14 cellular contexts compared by ENCODE assay signal in the genomic region with DNA sequence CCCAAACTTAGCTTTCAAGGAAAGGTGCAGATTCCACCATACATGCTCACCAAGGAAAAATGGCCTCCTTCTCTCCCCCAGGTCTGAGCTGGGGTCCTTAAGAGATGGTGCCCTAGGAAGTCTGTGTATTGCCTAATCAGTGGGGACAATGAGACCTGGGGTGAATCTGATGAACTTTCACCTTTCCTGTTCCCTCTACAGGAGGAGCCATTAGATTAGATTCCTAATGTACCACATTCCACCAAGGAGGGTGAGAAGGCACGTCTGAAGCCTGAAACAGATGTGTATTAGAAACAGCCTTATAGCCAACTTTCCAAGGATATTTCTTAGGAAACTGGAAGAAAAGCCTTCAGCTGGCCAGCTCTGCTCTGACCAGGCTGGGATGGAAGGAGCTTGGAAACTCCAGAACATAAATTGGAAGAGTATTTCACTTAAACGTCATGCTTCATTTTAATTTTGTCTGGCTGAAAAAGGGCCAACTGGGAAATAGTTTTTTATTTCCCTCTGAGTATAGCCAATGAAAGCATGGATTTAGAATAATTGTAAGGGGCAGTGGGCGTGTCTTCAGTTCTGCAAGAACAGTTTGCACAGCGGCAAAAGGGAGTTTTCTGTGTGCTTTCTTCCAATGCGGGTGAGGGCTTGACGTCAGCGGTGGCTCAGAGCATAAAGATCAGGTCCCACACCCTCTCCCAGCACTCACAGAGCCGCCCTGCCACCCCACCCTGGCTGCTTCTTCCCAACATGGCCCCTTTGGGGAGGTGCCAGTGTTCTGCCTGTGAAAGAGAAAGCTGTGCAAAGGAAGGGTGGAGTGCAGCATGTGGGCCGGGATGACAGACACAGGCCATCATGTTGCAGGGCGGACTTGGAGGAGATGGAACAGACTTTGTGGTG.
DNase-seq lines count a peak whose midpoint lies in the region; ATAC-seq and TF ChIP-seq lines count a peak whose summit lies in the region.
"Had no signal": no experiment of that assay in that cellular context is flagged by ENCODE, and none has a peak within 500 bp of the region (broad histone marks: within the 10 kb centered on the region; RNA-seq: fewer than 3 reads in every experiment).

No MANE protein-coding gene starts in this region.

- H3K4me3 ChIP-seq in epithelial cell of esophagus (ENCODE audit: low read length) (no peak overlapping the region), lower leg skin (ENCODE audit: low read depth, poor library complexity, severe bottlenecking) (no peak overlapping the region)
- H3K4me3 ChIP-seq: SK-N-MC had no signal

- intact Hi-C loops in lower leg skin (cut with DNase I; ENCODE audit: low total_unique reads) = loop anchor here (5.0 kb wide), 1 partner anchor 48 kb away; no protein-coding TSS in a partner anchor

- CTCF ChIA-PET in activated CD8-positive, alpha-beta T cell treated with anti-CD3 and anti-CD28 coated beads, Interleukin-2, amount 10 ng/mL, durations not matched to agents 7 days and 5 days (lab: Charles Lee) = interaction anchor here (0.6 kb wide), 1 partner anchor 70 kb away, joined by 4 read pairs; no protein-coding TSS in a partner anchor

- no peaks in the 10 kb centered on the region for H3K9me3 Mint-ChIP-seq in stimulated activated naive B cell treated with anti-CD40 and anti-IgM and Interleukin-4, amounts not matched to agents 10 μg/mL and 1 μg/mL and 100 μg/mL, for 72 hours
- H3K9me3 Mint-ChIP-seq in activated CD8-positive, alpha-beta T cell treated with anti-CD3 and anti-CD28 coated beads, Interleukin-2, amount 10 ng/mL, durations not matched to agents 7 days and 5 days (ENCODE audit: insufficient read depth) = no peaks in the 10 kb centered on the region
- H3K9me3 Mint-ChIP-seq: CD4-positive, alpha-beta memory T cell; nephron progenitor cell had no signal

- H3K36me3 Mint-ChIP-seq in stimulated activated naive B cell treated with anti-CD40 and anti-IgM and Interleukin-4, amounts not matched to agents 10 μg/mL and 1 μg/mL and 100 μg/mL, for 72 hours = no peaks in the 10 kb centered on the region
- no peaks in the 10 kb centered on the region for H3K36me3 Mint-ChIP-seq in activated CD8-positive, alpha-beta T cell treated with anti-CD3 and anti-CD28 coated beads, Interleukin-2, amount 10 ng/mL, durations not matched to agents 7 days and 5 days (ENCODE audit: low read depth)
- H3K36me3 Mint-ChIP-seq: CD4-positive, alpha-beta memory T cell had no signal

- no peaks in the 10 kb centered on the region for H3K27me3 Mint-ChIP-seq in stimulated activated naive B cell treated with anti-CD40 and anti-IgM and Interleukin-4, amounts not matched to agents 10 μg/mL and 1 μg/mL and 100 μg/mL, for 72 hours
- H3K27me3 Mint-ChIP-seq in activated CD8-positive, alpha-beta T cell treated with anti-CD3 and anti-CD28 coated beads, Interleukin-2, amount 10 ng/mL, durations not matched to agents 7 days and 5 days (ENCODE audit: low read depth) = peaks cover 18% of the 10 kb centered on the region

- no peak overlapping the region for H3K4me3 Mint-ChIP-seq in stimulated activated naive B cell treated with anti-CD40 and anti-IgM and Interleukin-4, amounts not matched to agents 10 μg/mL and 1 μg/mL and 100 μg/mL, for 72 hours
- H3K4me3 Mint-ChIP-seq in activated CD8-positive, alpha-beta T cell treated with anti-CD3 and anti-CD28 coated beads, Interleukin-2, amount 10 ng/mL, durations not matched to agents 7 days and 5 days = no peak overlapping the region
- H3K4me3 Mint-ChIP-seq: CD4-positive, alpha-beta memory T cell; nephron progenitor cell had no signal

- DNase-seq in HCEC 1CT (peak; percentile 24), epithelial cell of esophagus (ENCODE audit: low read depth) (peak; percentile 10), lower leg skin (ENCODE audit: low spot score in 2 of 2) (peak; percentile 80 to 93), foreskin melanocyte (no peak), kidney glomerular epithelial cell (lab: John Stamatoyannopoulos, UW) (no peak)
- DNase-seq in stimulated activated naive B cell treated with anti-CD40 and anti-IgM and Interleukin-4, amounts not matched to agents 10 μg/mL and 1 μg/mL and 100 μg/mL, for 72 hours = no peak
- no peak for DNase-seq in activated CD8-positive, alpha-beta T cell treated with anti-CD3 and anti-CD28 coated beads, Interleukin-2, amount 10 ng/mL, durations not matched to agents 7 days and 5 days
- DNase-seq: activated CD4-positive, alpha-beta T cell treated with anti-CD3 and anti-CD28 coated beads for 4 hours; activated naive CD4-positive, alpha-beta T cell; CD4-positive, alpha-beta memory T cell; NCI-H510A treated with DMSO at 0.1 percent for 48 hours; nephron progenitor cell had no signal

- peak overlapping the region; percentile 85 for H3K27ac Mint-ChIP-seq in stimulated activated naive B cell treated with anti-CD40 and anti-IgM and Interleukin-4, amounts not matched to agents 10 μg/mL and 1 μg/mL and 100 μg/mL, for 72 hours
- no peak overlapping the region for H3K27ac Mint-ChIP-seq in activated CD8-positive, alpha-beta T cell treated with anti-CD3 and anti-CD28 coated beads, Interleukin-2, amount 10 ng/mL, durations not matched to agents 7 days and 5 days
- H3K27ac Mint-ChIP-seq: CD4-positive, alpha-beta memory T cell; nephron progenitor cell had no signal

- TF ChIP-seq CTCF in epithelial cell of esophagus (IDR thresholded peaks at IDR 0.05; ENCODE audit: insufficient read depth, low read depth, low read length, missing control alignments) (no peak), lower leg skin (IDR thresholded peaks at IDR 0.05) (no peak)

- ATAC-seq in stimulated activated naive B cell treated with anti-CD40 and anti-IgM and Interleukin-4, amounts not matched to agents 10 μg/mL and 1 μg/mL and 100 μg/mL, for 72 hours (replicated peaks) = no peak
- no peak for ATAC-seq in GM18517 (IDR thresholded peaks at IDR 0.05; ENCODE audit: unreplicated experiment)
- no peak for ATAC-seq in activated CD8-positive, alpha-beta T cell treated with anti-CD3 and anti-CD28 coated beads, Interleukin-2, amount 10 ng/mL, durations not matched to agents 7 days and 5 days

- peaks cover 26 to 51% of the 10 kb centered on the region in 2 donors for H3K4me1 Mint-ChIP-seq in stimulated activated naive B cell treated with anti-CD40 and anti-IgM and Interleukin-4, amounts not matched to agents 10 μg/mL and 1 μg/mL and 100 μg/mL, for 72 hours
- H3K4me1 Mint-ChIP-seq in activated CD8-positive, alpha-beta T cell treated with anti-CD3 and anti-CD28 coated beads, Interleukin-2, amount 10 ng/mL, durations not matched to agents 7 days and 5 days (ENCODE audit: low read depth) = no peaks in the 10 kb centered on the region

- TF ChIP-seq POLR2A in lower leg skin (IDR thresholded peaks at IDR 0.05) = no peak

- WGBS in lower leg skin, 2 donors = 32 to 34% methylated on average over 10 of the region's 10 CpGs

- POLR2A ChIA-PET in activated CD8-positive, alpha-beta T cell treated with anti-CD3 and anti-CD28 coated beads, Interleukin-2, amount 10 ng/mL, durations not matched to agents 7 days and 5 days (lab: Charles Lee) = no interaction called here

Comparison
In these comparisons a context has a peak if more than half of its experiments do, and no peak if none do; other contexts are left out.
1. DNase-seq: peak in HCEC 1CT (single experiment), epithelial cell of esophagus (single experiment) and lower leg skin (2 of 2); none in stimulated activated naive B cell treated with anti-CD40 and anti-IgM and Interleukin-4, amounts not matched to agents 10 μg/mL and 1 μg/mL and 100 μg/mL, for 72 hours (single experiment), activated CD8-positive, alpha-beta T cell treated with anti-CD3 and anti-CD28 coated beads, Interleukin-2, amount 10 ng/mL, durations not matched to agents 7 days and 5 days (single experiment), foreskin melanocyte (single experiment) and kidney glomerular epithelial cell (single experiment).